In genomic region chr4:38128478-38129451, GRCh38 we compare ENCODE assay signal across 9 cellular contexts.
DNase-seq lines count a peak whose midpoint lies in the region; ATAC-seq and FAIRE-seq lines count a peak whose summit lies in the region.
"Had no signal": no experiment of that assay in that cellular context is flagged by ENCODE, and none has a peak within 500 bp of the region (broad histone marks: within the 10 kb centered on the region; RNA-seq: fewer than 3 reads in every experiment).

No MANE protein-coding gene starts in this region.

- H3K4me3 Mint-ChIP-seq in activated naive CD8-positive, alpha-beta T cell, result peak overlapping the region; percentile 70
- peak overlapping the region in 8 of 10 donors; percentile 43 to 65 (median 53) for H3K4me3 Mint-ChIP-seq in naive thymus-derived CD8-positive, alpha-beta T cell

- ATAC-seq in HG02642 (IDR thresholded peaks at IDR 0.05; ENCODE audit: poor library complexity, unreplicated experiment), result peak; percentile 52
- peak; percentile 32 to 37 for ATAC-seq in naive thymus-derived CD8-positive, alpha-beta T cell

- peaks cover 62% of the 10 kb centered on the region for H3K4me1 Mint-ChIP-seq in activated naive CD8-positive, alpha-beta T cell (ENCODE audit: low read depth)
- peaks cover 31 to 62% (median 54%) of the 10 kb centered on the region in 4 donors for H3K4me1 Mint-ChIP-seq in naive thymus-derived CD8-positive, alpha-beta T cell

- peaks cover 11% of the 10 kb centered on the region for H3K36me3 ChIP-seq in thymus (ENCODE audit: control insufficient read depth, insufficient read depth)
- H3K36me3 ChIP-seq: pancreas had no signal

- DNase-seq in GM18507 (ENCODE audit: extremely low spot score, insufficient read length, low read depth) (no peak), RPMI8226 (peak; percentile 38), NCI-H524 (lab: John Stamatoyannopoulos, UW) (no peak), hepatic stellate cell (ENCODE audit: low spot score) (no peak)
- DNase-seq in naive thymus-derived CD8-positive, alpha-beta T cell, result peak in 7 of 10 donors; percentile 4 to 45 (median 36)
- DNase-seq: pancreas had no signal

- POLR2A ChIA-PET in naive thymus-derived CD8-positive, alpha-beta T cell (lab: Charles Lee), result interaction anchor here (0.6 kb wide), 1 partner anchor 599 kb away, joined by 8 read pairs; no protein-coding TSS in a partner anchor

- peak overlapping the region; percentile 64 for H3K27ac ChIP-seq in thymus (ENCODE audit: low read depth)
- H3K27ac ChIP-seq: pancreas had no signal

- 69% methylated on average over 7 of the region's 7 CpGs for WGBS in thymus

- peaks cover 30% of the 10 kb centered on the region for H3K36me3 Mint-ChIP-seq in activated naive CD8-positive, alpha-beta T cell
- peaks cover 0 to 37% (median 23%) of the 10 kb centered on the region in 3 donors for H3K36me3 Mint-ChIP-seq in naive thymus-derived CD8-positive, alpha-beta T cell

- H3K27ac Mint-ChIP-seq in activated naive CD8-positive, alpha-beta T cell, result peak overlapping the region; percentile 79
- peak overlapping the region; percentile 64 to 89 (median 82) for H3K27ac Mint-ChIP-seq in naive thymus-derived CD8-positive, alpha-beta T cell

- no peaks in the 10 kb centered on the region for H3K27me3 ChIP-seq in thymus (ENCODE audit: control insufficient read depth, insufficient read depth)
- H3K27me3 ChIP-seq: pancreas had no signal

- peak; percentile 91 for FAIRE-seq in GM18507 (lab: Jason Lieb, UNC)
- FAIRE-seq: pancreas had no signal

- H3K4me3 ChIP-seq in thymus (ENCODE audit: low read length), result no peak overlapping the region
- H3K4me3 ChIP-seq: pancreas had no signal

- H3K4me1 ChIP-seq in thymus (ENCODE audit: control insufficient read depth, insufficient read depth, low read length), result peaks cover 35% of the 10 kb centered on the region

- H3K9me3 ChIP-seq in thymus (ENCODE audit: control insufficient read depth), result no peaks in the 10 kb centered on the region
- H3K9me3 ChIP-seq: pancreas had no signal

- H3K9me3 Mint-ChIP-seq in activated naive CD8-positive, alpha-beta T cell (ENCODE audit: low read depth), result no peaks in the 10 kb centered on the region
- H3K9me3 Mint-ChIP-seq in naive thymus-derived CD8-positive, alpha-beta T cell, result no peaks in the 10 kb centered on the region

- H3K27me3 Mint-ChIP-seq in activated naive CD8-positive, alpha-beta T cell, result no peaks in the 10 kb centered on the region
- H3K27me3 Mint-ChIP-seq in naive thymus-derived CD8-positive, alpha-beta T cell, result no peaks in the 10 kb centered on the region

Comparison
In these comparisons a context has a peak if more than half of its experiments do, and no peak if none do; other contexts are left out.
1. DNase-seq: peak in RPMI8226 (single experiment) and naive thymus-derived CD8-positive, alpha-beta T cell (7 of 10); none in GM18507 (single experiment), NCI-H524 (0 of 2) and hepatic stellate cell (single experiment).